Comparison of ENCODE assay signal across 11 cellular contexts in the genomic region with DNA sequence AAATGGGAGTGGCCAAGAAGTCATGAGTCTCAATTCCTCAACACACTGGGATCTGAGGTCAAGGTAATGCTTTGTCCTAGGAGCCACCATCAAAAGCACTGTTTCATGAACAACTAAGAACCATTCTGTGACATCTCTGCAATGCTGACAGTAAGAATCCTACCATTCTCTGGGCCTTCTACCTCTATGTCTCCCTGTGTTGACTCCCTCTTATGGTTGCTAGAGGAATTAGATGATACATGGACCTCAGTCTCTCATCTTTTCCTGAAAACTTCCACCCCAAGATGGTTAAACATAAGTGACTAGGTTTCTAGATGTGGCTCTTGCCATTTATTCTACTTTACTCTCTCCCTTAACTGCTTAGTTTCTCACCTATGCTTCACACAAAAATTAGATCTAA. TPM values are rescaled to one million over a fixed set of nuclear protein-coding genes. Genes with fewer than 3 reads are reported as not detected.
DNase-seq lines count a peak whose midpoint lies in the region; ATAC-seq and TF ChIP-seq lines count a peak whose summit lies in the region.
"Had no signal": no experiment of that assay in that cellular context is flagged by ENCODE, and none has a peak within 500 bp of the region (broad histone marks: within the 10 kb centered on the region; RNA-seq: fewer than 3 reads in every experiment).

No MANE protein-coding gene starts in this region.

- no peak for ATAC-seq in PC-3
- no peak for ATAC-seq in heart left ventricle
- ATAC-seq: sciatic nerve had no signal

- H3K79me2 ChIP-seq in PC-3 (ENCODE audit: low read length): peaks cover 65% of the 10 kb centered on the region

- H3K27ac ChIP-seq in PC-3 (ENCODE audit: low read length) (no peak overlapping the region), heart left ventricle (no peak overlapping the region)

- H3K4me2 ChIP-seq in PC-3 (ENCODE audit: low read length): no peak overlapping the region

- H3K27me3 ChIP-seq in BE2C: no peaks in the 10 kb centered on the region
- H3K27me3 ChIP-seq in PC-3 (ENCODE audit: low read length): no peaks in the 10 kb centered on the region
- no peaks in the 10 kb centered on the region for H3K27me3 ChIP-seq in heart left ventricle

- H3K9me3 ChIP-seq in BE2C: no peaks in the 10 kb centered on the region
- H3K9me3 ChIP-seq in PC-3 (ENCODE audit: low read length): no peaks in the 10 kb centered on the region
- H3K9me3 ChIP-seq in heart left ventricle: no peaks in the 10 kb centered on the region

- H3K9me2 ChIP-seq in PC-3 (replicated peaks; ENCODE audit: low read length): no peaks in the 10 kb centered on the region

- no peak overlapping the region for H2AFZ ChIP-seq in PC-3 (ENCODE audit: low read length)

- H3K9ac ChIP-seq in PC-3 (ENCODE audit: low read length): no peak overlapping the region

- no peaks in the 10 kb centered on the region for H4K20me1 ChIP-seq in PC-3 (ENCODE audit: low read length)

- intact Hi-C loops in PC-3 (cut with micrococcal nuclease) (no loop called here), heart left ventricle (cut with DNase I) (no loop called here)

- H3F3A ChIP-seq in PC-3 (ENCODE audit: low read length, unreplicated experiment): no peaks in the 10 kb centered on the region

- TF ChIP-seq CTCF in BE2C (IDR thresholded peaks at IDR 0.05; ENCODE audit: low read depth, low read length) (peak; percentile 51), GM12864 (IDR thresholded peaks at IDR 0.05; ENCODE audit: low read depth, low read length, missing control alignments) (peak; percentile 10), PC-3 (conservative IDR thresholded peaks at IDR 0.05; ENCODE audit: low read depth, low read length) (peak; percentile 36; the same call in 1 of the 2 replicates), epithelial cell of proximal tubule (conservative IDR thresholded peaks at IDR 0.05; ENCODE audit: low read depth, low read length) (peak; percentile 38), heart left ventricle (IDR thresholded peaks at IDR 0.05) (no peak)

- POLR2A ChIA-PET in PC-3 (lab: Charles Lee; ENCODE audit: unreplicated experiment): no interaction called here

- TF ChIP-seq POLR2A in heart left ventricle (IDR thresholded peaks at IDR 0.05): no peak

- H3K4me3 ChIP-seq in BE2C (ENCODE audit: low read depth, low read length): no peak overlapping the region
- no peak overlapping the region for H3K4me3 ChIP-seq in GM12864 (ENCODE audit: low read depth, low read length)
- H3K4me3 ChIP-seq in PC-3 (ENCODE audit: low read length): no peak overlapping the region
- H3K4me3 ChIP-seq in epithelial cell of proximal tubule (ENCODE audit: low read depth, low read length): no peak overlapping the region
- H3K4me3 ChIP-seq in heart left ventricle: no peak overlapping the region

- H3K4me1 ChIP-seq in BE2C (no peaks in the 10 kb centered on the region), PC-3 (ENCODE audit: insufficient read depth, low read length) (no peaks in the 10 kb centered on the region), heart left ventricle (peaks cover 0 to 14% (median 4%) of the 10 kb centered on the region in 12 donors)

- no TSS peak for BruUV-seq in PC-3 (replicated peaks; lab: Mats Ljungman, UMichigan)

- DNase-seq in BE2C (no peak), GM12864 (ENCODE audit: low read depth) (no peak), PC-3 (no peak), epithelial cell of proximal tubule (ENCODE audit: low read depth) (no peak), NCI-H1105 (lab: John Stamatoyannopoulos, UW) (no peak), heart left ventricle (no peak), HuH-7.5 (ENCODE audit: low spot score) (no peak), EL (no peak)
- DNase-seq: activated CD4-positive, alpha-beta T cell treated with anti-CD3 and anti-CD28 coated beads for 1 hour; foreskin fibroblast had no signal

- H3K36me3 ChIP-seq in BE2C (peaks cover 79% of the 10 kb centered on the region), PC-3 (ENCODE audit: low read depth, low read length) (peaks cover 38% of the 10 kb centered on the region; the same call in 1 of the 2 replicates), heart left ventricle (peaks cover 0 to 90% (median 87%) of the 10 kb centered on the region in 9 donors)

- CTCF ChIA-PET in PC-3 (lab: Charles Lee): no interaction called here

RNA-seq across cellular contexts. Expression of gene MTRF1L, which starts 9.1 kb away (rescaled TPM):
- 47.8 TPM for polyA plus RNA-seq in BE2C (2012; ENCODE audit: insufficient read depth, insufficient read length, low read depth)
- total RNA-seq in PC-3 (2014; rRNA removed) (12.7 and 19.1 TPM in 2 replicates), epithelial cell of proximal tubule (18.4 and 19.0 TPM in 2 replicates), heart left ventricle (10 to 100 TPM; 17.0 to 33.0 (median 22.7) TPM)
- polyA plus RNA-seq in heart left ventricle: 10 to 100 TPM; 14.8 to 24.3 TPM

RNA-seq across cellular contexts. Expression of gene FBXO5, which starts 10.6 kb away (rescaled TPM):
- polyA plus RNA-seq in BE2C (2012; ENCODE audit: insufficient read depth, insufficient read length, low read depth): 8.9 TPM
- 11.5 and 16.8 TPM in 2 replicates for total RNA-seq in PC-3 (2014; rRNA removed)
- total RNA-seq in epithelial cell of proximal tubule: 30.8 and 46.1 TPM in 2 replicates
- total RNA-seq in heart left ventricle: 1 to 10 TPM; 1.1 to 5.1 (median 2.1) TPM
- polyA plus RNA-seq in heart left ventricle: 1 to 10 TPM in 1 of 2 donors, under 1 TPM in 1; 0.65 to 1.7 TPM

Comparison
In these comparisons a context has a peak if more than half of its experiments do, and no peak if none do; other contexts are left out.
1. CTCF ChIP-seq: peak in BE2C (single experiment), GM12864 (single experiment), PC-3 (single experiment) and epithelial cell of proximal tubule (single experiment); none in heart left ventricle (0 of 12).